ENCODE assay signal across 8 cellular contexts in the genomic region with DNA sequence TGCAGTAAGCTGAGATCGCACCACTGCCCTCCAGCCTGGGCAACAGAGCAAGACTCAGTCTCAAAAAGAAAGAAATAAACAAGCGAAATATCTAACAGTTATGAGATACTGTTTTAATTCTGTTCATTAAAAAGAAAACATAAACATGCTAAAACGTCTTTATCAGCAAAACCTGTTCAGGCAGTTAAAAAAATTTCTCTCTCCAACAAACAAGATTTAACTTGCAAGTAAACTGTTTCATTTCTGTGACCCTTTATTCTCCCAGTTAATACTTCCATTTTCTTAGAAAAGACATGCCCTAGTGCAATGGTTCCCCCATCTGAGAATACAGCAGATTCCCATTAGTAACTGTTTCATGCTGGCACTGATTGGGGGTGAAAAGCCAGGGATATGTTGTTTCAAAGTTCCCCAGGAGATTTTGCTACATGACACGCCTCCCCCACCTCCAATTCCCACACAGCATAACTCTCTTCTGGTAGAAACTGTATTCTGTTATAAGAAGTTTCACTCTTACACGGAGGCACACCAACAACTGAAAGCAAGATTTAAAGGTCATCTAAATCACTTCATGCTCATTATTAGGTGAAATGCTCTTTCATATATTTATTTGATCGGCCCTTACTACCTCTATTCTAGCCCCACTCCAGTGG. TPM values are rescaled to one million over a fixed set of nuclear protein-coding genes. Genes with fewer than 3 reads are reported as not detected.
A peak's percentile ranks its signal among the peaks of the same experiment; 100 is the strongest.
DNase-seq lines count a peak whose midpoint lies in the region; ATAC-seq and TF ChIP-seq lines count a peak whose summit lies in the region.

No MANE protein-coding gene starts in this region.

- no peak overlapping the region for H3K4me3 Mint-ChIP-seq in WTC11
- no peak overlapping the region for H3K4me3 Mint-ChIP-seq in neural crest cell
- H3K4me3 Mint-ChIP-seq in endothelial cell (ENCODE audit: unreplicated experiment) = no peak overlapping the region

- H3K36me3 Mint-ChIP-seq in WTC11 (peaks cover 4% of the 10 kb centered on the region; the same call in 1 of the 2 replicates), neural crest cell (ENCODE audit: low read depth) (no peaks in the 10 kb centered on the region), endothelial cell (ENCODE audit: low read depth, unreplicated experiment) (no peaks in the 10 kb centered on the region)

- H3K4me1 Mint-ChIP-seq in WTC11 (peaks cover 35% of the 10 kb centered on the region), neural crest cell (peaks cover 5% of the 10 kb centered on the region), endothelial cell (ENCODE audit: unreplicated experiment) (peaks cover 11% of the 10 kb centered on the region)

- H3K9me3 Mint-ChIP-seq in WTC11 = peaks cover 4% of the 10 kb centered on the region; the same call in 1 of the 2 replicates
- no peaks in the 10 kb centered on the region for H3K9me3 Mint-ChIP-seq in neural crest cell
- no peaks in the 10 kb centered on the region for H3K9me3 Mint-ChIP-seq in endothelial cell (ENCODE audit: unreplicated experiment)

- H3K27ac Mint-ChIP-seq in WTC11 (peak overlapping the region; percentile 86), neural crest cell (ENCODE audit: unreplicated experiment) (peak overlapping the region; percentile 35), endothelial cell (ENCODE audit: unreplicated experiment) (no peak overlapping the region)

- peak; percentile 51 for ATAC-seq in GM18861 (IDR thresholded peaks at IDR 0.05; ENCODE audit: unreplicated experiment)
- peak; percentile 80 for ATAC-seq in HG02759 (IDR thresholded peaks at IDR 0.05; ENCODE audit: unreplicated experiment)
- no peak for ATAC-seq in WTC11

- POLR2A ChIA-PET in WTC11 (lab: Charles Lee) = no interaction called here

- H3K27me3 Mint-ChIP-seq in WTC11 (ENCODE audit: low read depth) (no peaks in the 10 kb centered on the region), neural crest cell (ENCODE audit: low read depth) (no peaks in the 10 kb centered on the region), endothelial cell (ENCODE audit: unreplicated experiment) (peaks cover 2% of the 10 kb centered on the region)

- no peak for DNase-seq in WTC11 (ENCODE audit: low spot score)
- DNase-seq in neural crest cell (ENCODE audit: low read depth, low spot score) = no peak
- no peak for DNase-seq in cerebellar nuclear complex (lab: John Stamatoyannopoulos, UW)
- DNase-seq in endothelial cell (ENCODE audit: low spot score) = no peak
- no peak for DNase-seq in NCI-H128 (lab: John Stamatoyannopoulos, UW; ENCODE audit: unreplicated experiment)
- DNase-seq in NOMO-1 treated with dmso at 0.1 percent for 144 hours (lab: John Stamatoyannopoulos, UW; ENCODE audit: unreplicated experiment) = no peak

- TF ChIP-seq CTCF in WTC11 (IDR thresholded peaks at IDR 0.05) (no peak), neural crest cell (conservative IDR thresholded peaks at IDR 0.05) (no peak), endothelial cell (IDR thresholded peaks at IDR 0.05; ENCODE audit: unreplicated experiment) (no peak)

- CTCF ChIA-PET in WTC11 (lab: Charles Lee) = interaction anchor here (0.5 kb wide), 1 partner anchor 173 kb away, joined by 3 read pairs; no protein-coding TSS in a partner anchor

TF ChIP-seq in WTC11, 78 proteins besides CTCF, POLR2A, EP300 and RAD21:
- no peak for TF ChIP-seq ZNF138 (CRISPR knock-in tag; conservative IDR thresholded peaks at IDR 0.05)
- no peak for TF ChIP-seq JAZF1 (CRISPR knock-in tag; IDR thresholded peaks at IDR 0.05)
- no peak for TF ChIP-seq RELA (CRISPR knock-in tag; IDR thresholded peaks at IDR 0.05; ENCODE audit: borderline replicate concordance)
- TF ChIP-seq ZNF396 (CRISPR knock-in tag; IDR thresholded peaks at IDR 0.05; ENCODE audit: borderline replicate concordance) = no peak
- TF ChIP-seq GABPB1 (CRISPR knock-in tag; IDR thresholded peaks at IDR 0.05) = no peak
- no peak for TF ChIP-seq SMAD4 (CRISPR knock-in tag; IDR thresholded peaks at IDR 0.05)
- TF ChIP-seq TEAD1 (CRISPR knock-in tag; IDR thresholded peaks at IDR 0.05) = no peak
- TF ChIP-seq ZNF416 (CRISPR knock-in tag; IDR thresholded peaks at IDR 0.05) = no peak
- TF ChIP-seq, protein P1, sequence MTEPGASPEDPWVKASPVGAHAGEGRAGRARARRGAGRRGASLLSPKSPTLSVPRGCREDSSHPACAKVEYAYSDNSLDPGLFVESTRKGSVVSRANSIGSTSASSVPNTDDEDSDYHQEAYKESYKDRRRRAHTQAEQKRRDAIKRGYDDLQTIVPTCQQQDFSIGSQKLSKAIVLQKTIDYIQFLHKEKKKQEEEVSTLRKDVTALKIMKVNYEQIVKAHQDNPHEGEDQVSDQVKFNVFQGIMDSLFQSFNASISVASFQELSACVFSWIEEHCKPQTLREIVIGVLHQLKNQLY (CRISPR knock-in tag; IDR thresholded peaks at IDR 0.05) = no peak
- TF ChIP-seq, protein P2, sequence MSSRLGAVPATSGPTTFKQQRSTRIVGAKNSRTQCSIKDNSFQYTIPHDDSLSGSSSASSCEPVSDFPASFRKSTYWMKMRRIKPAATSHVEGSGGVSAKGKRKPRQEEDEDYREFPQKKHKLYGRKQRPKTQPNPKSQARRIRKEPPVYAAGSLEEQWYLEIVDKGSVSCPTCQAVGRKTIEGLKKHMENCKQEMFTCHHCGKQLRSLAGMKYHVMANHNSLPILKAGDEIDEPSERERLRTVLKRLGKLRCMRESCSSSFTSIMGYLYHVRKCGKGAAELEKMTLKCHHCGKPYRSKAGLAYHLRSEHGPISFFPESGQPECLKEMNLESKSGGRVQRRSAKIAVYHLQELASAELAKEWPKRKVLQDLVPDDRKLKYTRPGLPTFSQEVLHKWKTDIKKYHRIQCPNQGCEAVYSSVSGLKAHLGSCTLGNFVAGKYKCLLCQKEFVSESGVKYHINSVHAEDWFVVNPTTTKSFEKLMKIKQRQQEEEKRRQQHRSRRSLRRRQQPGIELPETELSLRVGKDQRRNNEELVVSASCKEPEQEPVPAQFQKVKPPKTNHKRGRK (CRISPR knock-in tag; IDR thresholded peaks at IDR 0.05; ENCODE audit: borderline replicate concordance) = no peak
- TF ChIP-seq, protein P3, sequence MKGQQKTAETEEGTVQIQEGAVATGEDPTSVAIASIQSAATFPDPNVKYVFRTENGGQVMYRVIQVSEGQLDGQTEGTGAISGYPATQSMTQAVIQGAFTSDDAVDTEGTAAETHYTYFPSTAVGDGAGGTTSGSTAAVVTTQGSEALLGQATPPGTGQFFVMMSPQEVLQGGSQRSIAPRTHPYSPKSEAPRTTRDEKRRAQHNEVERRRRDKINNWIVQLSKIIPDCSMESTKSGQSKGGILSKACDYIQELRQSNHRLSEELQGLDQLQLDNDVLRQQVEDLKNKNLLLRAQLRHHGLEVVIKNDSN (CRISPR knock-in tag; IDR thresholded peaks at IDR 0.05) = no peak
- TF ChIP-seq, protein P4, sequence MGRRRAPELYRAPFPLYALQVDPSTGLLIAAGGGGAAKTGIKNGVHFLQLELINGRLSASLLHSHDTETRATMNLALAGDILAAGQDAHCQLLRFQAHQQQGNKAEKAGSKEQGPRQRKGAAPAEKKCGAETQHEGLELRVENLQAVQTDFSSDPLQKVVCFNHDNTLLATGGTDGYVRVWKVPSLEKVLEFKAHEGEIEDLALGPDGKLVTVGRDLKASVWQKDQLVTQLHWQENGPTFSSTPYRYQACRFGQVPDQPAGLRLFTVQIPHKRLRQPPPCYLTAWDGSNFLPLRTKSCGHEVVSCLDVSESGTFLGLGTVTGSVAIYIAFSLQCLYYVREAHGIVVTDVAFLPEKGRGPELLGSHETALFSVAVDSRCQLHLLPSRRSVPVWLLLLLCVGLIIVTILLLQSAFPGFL (CRISPR knock-in tag; IDR thresholded peaks at IDR 0.05; ENCODE audit: borderline replicate concordance) = no peak
- TF ChIP-seq, protein P5, sequence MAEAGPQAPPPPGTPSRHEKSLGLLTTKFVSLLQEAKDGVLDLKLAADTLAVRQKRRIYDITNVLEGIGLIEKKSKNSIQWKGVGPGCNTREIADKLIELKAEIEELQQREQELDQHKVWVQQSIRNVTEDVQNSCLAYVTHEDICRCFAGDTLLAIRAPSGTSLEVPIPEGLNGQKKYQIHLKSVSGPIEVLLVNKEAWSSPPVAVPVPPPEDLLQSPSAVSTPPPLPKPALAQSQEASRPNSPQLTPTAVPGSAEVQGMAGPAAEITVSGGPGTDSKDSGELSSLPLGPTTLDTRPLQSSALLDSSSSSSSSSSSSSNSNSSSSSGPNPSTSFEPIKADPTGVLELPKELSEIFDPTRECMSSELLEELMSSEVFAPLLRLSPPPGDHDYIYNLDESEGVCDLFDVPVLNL (CRISPR knock-in tag; IDR thresholded peaks at IDR 0.05; ENCODE audit: borderline replicate concordance, low read depth) = no peak
- TF ChIP-seq OVOL2 (CRISPR knock-in tag; IDR thresholded peaks at IDR 0.05; ENCODE audit: borderline replicate concordance) = no peak
- TF ChIP-seq, protein P6, sequence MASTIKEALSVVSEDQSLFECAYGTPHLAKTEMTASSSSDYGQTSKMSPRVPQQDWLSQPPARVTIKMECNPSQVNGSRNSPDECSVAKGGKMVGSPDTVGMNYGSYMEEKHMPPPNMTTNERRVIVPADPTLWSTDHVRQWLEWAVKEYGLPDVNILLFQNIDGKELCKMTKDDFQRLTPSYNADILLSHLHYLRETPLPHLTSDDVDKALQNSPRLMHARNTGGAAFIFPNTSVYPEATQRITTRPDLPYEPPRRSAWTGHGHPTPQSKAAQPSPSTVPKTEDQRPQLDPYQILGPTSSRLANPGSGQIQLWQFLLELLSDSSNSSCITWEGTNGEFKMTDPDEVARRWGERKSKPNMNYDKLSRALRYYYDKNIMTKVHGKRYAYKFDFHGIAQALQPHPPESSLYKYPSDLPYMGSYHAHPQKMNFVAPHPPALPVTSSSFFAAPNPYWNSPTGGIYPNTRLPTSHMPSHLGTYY (CRISPR knock-in tag; IDR thresholded peaks at IDR 0.05) = no peak

RNA-seq across cellular contexts. Expression of a gene that starts 24.4 kb away (rescaled TPM):
- total RNA-seq in WTC11 (2021) = 17.4 to 19.3 TPM (median 18.7 TPM) in 3 replicates
- 18.0 and 19.2 TPM in 2 replicates for total RNA-seq in neural crest cell
- 46.0 TPM for total RNA-seq in endothelial cell (ENCODE audit: unreplicated experiment)
